8 cellular contexts compared by ENCODE assay signal in the genomic region with DNA sequence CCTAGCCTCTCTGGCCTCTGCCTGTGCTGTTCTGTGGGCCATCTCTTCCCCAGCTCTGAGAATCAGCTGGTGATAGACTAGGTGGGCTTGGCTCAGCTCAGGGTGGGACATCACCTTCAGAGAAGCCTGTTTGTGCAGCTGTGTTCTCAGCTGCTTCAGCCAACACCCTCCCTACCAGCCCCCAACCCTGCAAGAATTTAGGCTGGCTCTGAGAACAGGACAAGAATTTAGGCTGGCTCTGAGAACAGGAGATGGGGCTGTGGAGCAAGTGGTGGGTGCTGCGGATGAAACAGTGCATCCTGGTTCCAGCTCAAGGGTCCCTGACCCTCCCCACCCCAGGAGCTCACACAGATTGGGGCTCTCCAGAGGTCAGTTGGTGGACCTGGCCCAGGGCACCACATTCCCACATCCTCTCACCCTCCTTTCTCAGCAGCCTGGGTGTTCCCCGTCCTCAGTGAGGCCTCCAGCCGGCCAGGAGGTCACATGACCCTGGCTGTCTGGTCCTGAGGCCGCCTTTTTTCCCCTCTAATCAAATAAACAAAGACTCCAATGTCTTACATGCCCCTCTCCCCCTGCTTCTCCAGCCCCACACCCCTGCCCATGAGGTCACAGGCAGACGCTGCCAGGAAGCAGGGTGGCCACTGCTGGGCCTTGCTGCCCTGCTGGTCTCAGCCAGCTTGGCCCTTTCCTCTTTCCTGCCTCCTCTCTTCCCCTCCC. TPM values are rescaled to one million over a fixed set of nuclear protein-coding genes. Genes with fewer than 3 reads are reported as not detected.
DNase-seq lines count a peak whose midpoint lies in the region; TF ChIP-seq lines count a peak whose summit lies in the region.

No MANE protein-coding gene starts in this region.

- no peak overlapping the region for H3K4me3 ChIP-seq in fibroblast of the aortic adventitia (ENCODE audit: low read depth, low read length)

- peak in 13 of 14 donors; percentile 36 to 95 (median 85) for DNase-seq in C1 segment of cervical spinal cord (lab: John Stamatoyannopoulos, UW)
- DNase-seq in SK-N-DZ (ENCODE audit: low spot score), result peak; percentile 92
- DNase-seq in fibroblast of the aortic adventitia (ENCODE audit: low read depth), result peak; percentile 76
- DNase-seq in nucleus accumbens (lab: John Stamatoyannopoulos, UW), result peak in 55 of 56 donors; percentile 39 to 97 (median 90)
- DNase-seq in NCI-H1694 treated with DMSO at 0.1 percent for 48 hours (lab: John Stamatoyannopoulos, UW), result no peak
- no peak for DNase-seq in NCI-H748 (lab: John Stamatoyannopoulos, UW; ENCODE audit: unreplicated experiment)
- DNase-seq in NCI-H1436 treated with DMSO at 0.1 percent for 48 hours (lab: John Stamatoyannopoulos, UW), result no peak
- DNase-seq in activated T-cell treated with anti-CD3 and anti-CD28 coated beads, Interleukin-2, amount 50 U/mL, for 48 hours, result no peak

- TF ChIP-seq CTCF in fibroblast of the aortic adventitia (IDR thresholded peaks at IDR 0.05; ENCODE audit: insufficient read depth, low read length), result peak; percentile 15

RNA-seq across cellular contexts. Expression of gene PLEKHO2, which starts 14.9 kb away (rescaled TPM):
- polyA plus RNA-seq in SK-N-DZ (2014; cell fraction: cytosol; rRNA removed), result 6.7 and 8.8 TPM in 2 replicates
- polyA plus RNA-seq in SK-N-DZ (2014; cell fraction: nucleus; rRNA removed), result 9.2 and 9.7 TPM in 2 replicates
- 16.0 and 21.8 TPM in 2 replicates for total RNA-seq in fibroblast of the aortic adventitia (ENCODE audit: low replicate concordance)

RNA-seq across cellular contexts. Expression of gene PIF1, which starts 31.1 kb away (rescaled TPM):
- 62.6 and 88.5 TPM in 2 replicates for polyA plus RNA-seq in SK-N-DZ (2014; cell fraction: cytosol; rRNA removed)
- 274 and 284 TPM in 2 replicates for polyA plus RNA-seq in SK-N-DZ (2014; cell fraction: nucleus; rRNA removed)
- 2.0 and 7.4 TPM in 2 replicates for total RNA-seq in fibroblast of the aortic adventitia (ENCODE audit: low replicate concordance)

RNA-seq across cellular contexts. Expression of gene ANKDD1A, which starts 55.1 kb away (rescaled TPM):
- polyA plus RNA-seq in SK-N-DZ (2014; cell fraction: cytosol; rRNA removed), result 6.4 and 6.5 TPM in 2 replicates
- polyA plus RNA-seq in SK-N-DZ (2014; cell fraction: nucleus; rRNA removed), result 24.4 and 25.9 TPM in 2 replicates
- 2.9 and 5.1 TPM in 2 replicates for total RNA-seq in fibroblast of the aortic adventitia (ENCODE audit: low replicate concordance)

Comparison
In these comparisons a context has a peak if more than half of its experiments do, and no peak if none do; other contexts are left out.
1. DNase-seq: peak in C1 segment of cervical spinal cord (13 of 14), SK-N-DZ (single experiment), fibroblast of the aortic adventitia (single experiment) and nucleus accumbens (55 of 56); none in NCI-H1694 treated with DMSO at 0.1 percent for 48 hours (single experiment), NCI-H748 (single experiment), NCI-H1436 treated with DMSO at 0.1 percent for 48 hours (single experiment) and activated T-cell treated with anti-CD3 and anti-CD28 coated beads, Interleukin-2, amount 50 U/mL, for 48 hours (0 of 2).